In the genomic region with DNA sequence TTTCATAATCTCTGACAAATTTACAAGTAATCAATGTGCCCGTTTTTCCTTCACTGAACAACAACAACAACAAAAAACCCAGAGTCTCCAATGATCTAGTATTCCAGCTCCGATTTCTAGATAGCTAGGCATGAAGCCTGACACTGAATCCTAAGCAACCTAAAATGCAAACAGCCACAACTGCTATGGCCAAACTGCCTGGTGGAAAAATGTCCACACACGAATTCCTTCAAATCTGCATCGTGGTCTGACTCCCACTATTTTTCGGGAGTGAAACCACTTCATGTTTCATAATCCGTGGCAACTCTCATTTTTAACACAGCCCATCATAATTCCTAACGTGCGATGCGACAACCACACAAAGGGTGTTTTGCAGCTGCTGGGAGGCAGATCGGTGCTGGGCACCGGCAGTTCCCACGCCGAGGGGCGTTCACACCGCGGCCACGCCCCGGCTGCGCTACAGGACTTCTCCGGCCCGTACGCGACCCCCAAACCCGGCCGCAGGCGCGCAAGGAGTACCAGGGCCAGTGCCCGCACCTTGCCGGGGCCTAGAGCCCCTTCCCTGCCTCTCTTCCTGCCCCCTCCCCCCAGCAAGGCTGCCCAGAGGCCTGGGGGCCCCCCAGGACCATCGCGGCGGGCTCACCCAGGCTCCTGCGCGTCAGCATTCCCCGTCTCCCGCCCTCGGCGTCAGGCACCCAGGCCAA, we compare ENCODE assay signal across 1 cellular context.
TF ChIP-seq lines count a peak whose summit lies in the region.

No MANE protein-coding gene starts in this region.

TF ChIP-seq in K562, 482 proteins besides CTCF, POLR2A, EP300 and RAD21 (continued from another document and continues in another):
- TF ChIP-seq, protein P1, sequence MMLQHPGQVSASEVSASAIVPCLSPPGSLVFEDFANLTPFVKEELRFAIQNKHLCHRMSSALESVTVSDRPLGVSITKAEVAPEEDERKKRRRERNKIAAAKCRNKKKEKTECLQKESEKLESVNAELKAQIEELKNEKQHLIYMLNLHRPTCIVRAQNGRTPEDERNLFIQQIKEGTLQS (IDR thresholded peaks at IDR 0.05), result no peak
- TF ChIP-seq, protein P1 (CRISPR knock-in tag; conservative IDR thresholded peaks at IDR 0.05), result 0 out of 2 replicates have a peak, but pooled peaks have one; percentile 55
- TF ChIP-seq HNRNPUL1 (IDR thresholded peaks at IDR 0.05; ENCODE audit: low read length), result no peak
- TF ChIP-seq ZNF41 (CRISPR knock-in tag; conservative IDR thresholded peaks at IDR 0.05), result no peak
- no peak for TF ChIP-seq POLR2H (tag; IDR thresholded peaks at IDR 0.05; ENCODE audit: low read depth)
- TF ChIP-seq ZNF232 (CRISPR knock-in tag; IDR thresholded peaks at IDR 0.05), result peak; percentile 9; the same call in 1 of the 2 replicates
- TF ChIP-seq, protein P2, sequence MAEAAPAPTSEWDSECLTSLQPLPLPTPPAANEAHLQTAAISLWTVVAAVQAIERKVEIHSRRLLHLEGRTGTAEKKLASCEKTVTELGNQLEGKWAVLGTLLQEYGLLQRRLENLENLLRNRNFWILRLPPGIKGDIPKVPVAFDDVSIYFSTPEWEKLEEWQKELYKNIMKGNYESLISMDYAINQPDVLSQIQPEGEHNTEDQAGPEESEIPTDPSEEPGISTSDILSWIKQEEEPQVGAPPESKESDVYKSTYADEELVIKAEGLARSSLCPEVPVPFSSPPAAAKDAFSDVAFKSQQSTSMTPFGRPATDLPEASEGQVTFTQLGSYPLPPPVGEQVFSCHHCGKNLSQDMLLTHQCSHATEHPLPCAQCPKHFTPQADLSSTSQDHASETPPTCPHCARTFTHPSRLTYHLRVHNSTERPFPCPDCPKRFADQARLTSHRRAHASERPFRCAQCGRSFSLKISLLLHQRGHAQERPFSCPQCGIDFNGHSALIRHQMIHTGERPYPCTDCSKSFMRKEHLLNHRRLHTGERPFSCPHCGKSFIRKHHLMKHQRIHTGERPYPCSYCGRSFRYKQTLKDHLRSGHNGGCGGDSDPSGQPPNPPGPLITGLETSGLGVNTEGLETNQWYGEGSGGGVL (CRISPR knock-in tag; IDR thresholded peaks at IDR 0.05), result no peak
- no peak for TF ChIP-seq POLR3A (IDR thresholded peaks at IDR 0.05; ENCODE audit: borderline replicate concordance, extremely low read depth, insufficient read depth, insufficient read length)
- TF ChIP-seq, protein P3, sequence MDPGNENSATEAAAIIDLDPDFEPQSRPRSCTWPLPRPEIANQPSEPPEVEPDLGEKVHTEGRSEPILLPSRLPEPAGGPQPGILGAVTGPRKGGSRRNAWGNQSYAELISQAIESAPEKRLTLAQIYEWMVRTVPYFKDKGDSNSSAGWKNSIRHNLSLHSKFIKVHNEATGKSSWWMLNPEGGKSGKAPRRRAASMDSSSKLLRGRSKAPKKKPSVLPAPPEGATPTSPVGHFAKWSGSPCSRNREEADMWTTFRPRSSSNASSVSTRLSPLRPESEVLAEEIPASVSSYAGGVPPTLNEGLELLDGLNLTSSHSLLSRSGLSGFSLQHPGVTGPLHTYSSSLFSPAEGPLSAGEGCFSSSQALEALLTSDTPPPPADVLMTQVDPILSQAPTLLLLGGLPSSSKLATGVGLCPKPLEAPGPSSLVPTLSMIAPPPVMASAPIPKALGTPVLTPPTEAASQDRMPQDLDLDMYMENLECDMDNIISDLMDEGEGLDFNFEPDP (CRISPR knock-in tag; IDR thresholded peaks at IDR 0.05), result no peak
- no peak for TF ChIP-seq CBX1 (IDR thresholded peaks at IDR 0.05; ENCODE audit: low read depth)
- TF ChIP-seq, protein P4, sequence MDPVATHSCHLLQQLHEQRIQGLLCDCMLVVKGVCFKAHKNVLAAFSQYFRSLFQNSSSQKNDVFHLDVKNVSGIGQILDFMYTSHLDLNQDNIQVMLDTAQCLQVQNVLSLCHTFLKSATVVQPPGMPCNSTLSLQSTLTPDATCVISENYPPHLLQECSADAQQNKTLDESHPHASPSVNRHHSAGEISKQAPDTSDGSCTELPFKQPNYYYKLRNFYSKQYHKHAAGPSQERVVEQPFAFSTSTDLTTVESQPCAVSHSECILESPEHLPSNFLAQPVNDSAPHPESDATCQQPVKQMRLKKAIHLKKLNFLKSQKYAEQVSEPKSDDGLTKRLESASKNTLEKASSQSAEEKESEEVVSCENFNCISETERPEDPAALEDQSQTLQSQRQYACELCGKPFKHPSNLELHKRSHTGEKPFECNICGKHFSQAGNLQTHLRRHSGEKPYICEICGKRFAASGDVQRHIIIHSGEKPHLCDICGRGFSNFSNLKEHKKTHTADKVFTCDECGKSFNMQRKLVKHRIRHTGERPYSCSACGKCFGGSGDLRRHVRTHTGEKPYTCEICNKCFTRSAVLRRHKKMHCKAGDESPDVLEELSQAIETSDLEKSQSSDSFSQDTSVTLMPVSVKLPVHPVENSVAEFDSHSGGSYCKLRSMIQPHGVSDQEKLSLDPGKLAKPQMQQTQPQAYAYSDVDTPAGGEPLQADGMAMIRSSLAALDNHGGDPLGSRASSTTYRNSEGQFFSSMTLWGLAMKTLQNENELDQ (CRISPR knock-in tag; IDR thresholded peaks at IDR 0.05; ENCODE audit: borderline replicate concordance), result no peak
- TF ChIP-seq, protein P5, sequence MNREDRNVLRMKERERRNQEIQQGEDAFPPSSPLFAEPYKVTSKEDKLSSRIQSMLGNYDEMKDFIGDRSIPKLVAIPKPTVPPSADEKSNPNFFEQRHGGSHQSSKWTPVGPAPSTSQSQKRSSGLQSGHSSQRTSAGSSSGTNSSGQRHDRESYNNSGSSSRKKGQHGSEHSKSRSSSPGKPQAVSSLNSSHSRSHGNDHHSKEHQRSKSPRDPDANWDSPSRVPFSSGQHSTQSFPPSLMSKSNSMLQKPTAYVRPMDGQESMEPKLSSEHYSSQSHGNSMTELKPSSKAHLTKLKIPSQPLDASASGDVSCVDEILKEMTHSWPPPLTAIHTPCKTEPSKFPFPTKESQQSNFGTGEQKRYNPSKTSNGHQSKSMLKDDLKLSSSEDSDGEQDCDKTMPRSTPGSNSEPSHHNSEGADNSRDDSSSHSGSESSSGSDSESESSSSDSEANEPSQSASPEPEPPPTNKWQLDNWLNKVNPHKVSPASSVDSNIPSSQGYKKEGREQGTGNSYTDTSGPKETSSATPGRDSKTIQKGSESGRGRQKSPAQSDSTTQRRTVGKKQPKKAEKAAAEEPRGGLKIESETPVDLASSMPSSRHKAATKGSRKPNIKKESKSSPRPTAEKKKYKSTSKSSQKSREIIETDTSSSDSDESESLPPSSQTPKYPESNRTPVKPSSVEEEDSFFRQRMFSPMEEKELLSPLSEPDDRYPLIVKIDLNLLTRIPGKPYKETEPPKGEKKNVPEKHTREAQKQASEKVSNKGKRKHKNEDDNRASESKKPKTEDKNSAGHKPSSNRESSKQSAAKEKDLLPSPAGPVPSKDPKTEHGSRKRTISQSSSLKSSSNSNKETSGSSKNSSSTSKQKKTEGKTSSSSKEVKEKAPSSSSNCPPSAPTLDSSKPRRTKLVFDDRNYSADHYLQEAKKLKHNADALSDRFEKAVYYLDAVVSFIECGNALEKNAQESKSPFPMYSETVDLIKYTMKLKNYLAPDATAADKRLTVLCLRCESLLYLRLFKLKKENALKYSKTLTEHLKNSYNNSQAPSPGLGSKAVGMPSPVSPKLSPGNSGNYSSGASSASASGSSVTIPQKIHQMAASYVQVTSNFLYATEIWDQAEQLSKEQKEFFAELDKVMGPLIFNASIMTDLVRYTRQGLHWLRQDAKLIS (CRISPR knock-in tag; IDR thresholded peaks at IDR 0.05), result no peak
- TF ChIP-seq, protein P6, sequence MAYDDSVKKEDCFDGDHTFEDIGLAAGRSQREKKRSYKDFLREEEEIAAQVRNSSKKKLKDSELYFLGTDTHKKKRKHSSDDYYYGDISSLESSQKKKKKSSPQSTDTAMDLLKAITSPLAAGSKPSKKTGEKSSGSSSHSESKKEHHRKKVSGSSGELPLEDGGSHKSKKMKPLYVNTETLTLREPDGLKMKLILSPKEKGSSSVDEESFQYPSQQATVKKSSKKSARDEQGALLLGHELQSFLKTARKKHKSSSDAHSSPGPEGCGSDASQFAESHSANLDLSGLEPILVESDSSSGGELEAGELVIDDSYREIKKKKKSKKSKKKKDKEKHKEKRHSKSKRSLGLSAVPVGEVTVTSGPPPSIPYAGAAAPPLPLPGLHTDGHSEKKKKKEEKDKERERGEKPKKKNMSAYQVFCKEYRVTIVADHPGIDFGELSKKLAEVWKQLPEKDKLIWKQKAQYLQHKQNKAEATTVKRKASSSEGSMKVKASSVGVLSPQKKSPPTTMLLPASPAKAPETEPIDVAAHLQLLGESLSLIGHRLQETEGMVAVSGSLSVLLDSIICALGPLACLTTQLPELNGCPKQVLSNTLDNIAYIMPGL (CRISPR knock-in tag; IDR thresholded peaks at IDR 0.05), result no peak
- TF ChIP-seq ZNF124 (CRISPR knock-in tag; IDR thresholded peaks at IDR 0.05), result no peak
- TF ChIP-seq TCF7L2 (IDR thresholded peaks at IDR 0.05; ENCODE audit: low read depth, low read length), result no peak
- TF ChIP-seq, protein P7, sequence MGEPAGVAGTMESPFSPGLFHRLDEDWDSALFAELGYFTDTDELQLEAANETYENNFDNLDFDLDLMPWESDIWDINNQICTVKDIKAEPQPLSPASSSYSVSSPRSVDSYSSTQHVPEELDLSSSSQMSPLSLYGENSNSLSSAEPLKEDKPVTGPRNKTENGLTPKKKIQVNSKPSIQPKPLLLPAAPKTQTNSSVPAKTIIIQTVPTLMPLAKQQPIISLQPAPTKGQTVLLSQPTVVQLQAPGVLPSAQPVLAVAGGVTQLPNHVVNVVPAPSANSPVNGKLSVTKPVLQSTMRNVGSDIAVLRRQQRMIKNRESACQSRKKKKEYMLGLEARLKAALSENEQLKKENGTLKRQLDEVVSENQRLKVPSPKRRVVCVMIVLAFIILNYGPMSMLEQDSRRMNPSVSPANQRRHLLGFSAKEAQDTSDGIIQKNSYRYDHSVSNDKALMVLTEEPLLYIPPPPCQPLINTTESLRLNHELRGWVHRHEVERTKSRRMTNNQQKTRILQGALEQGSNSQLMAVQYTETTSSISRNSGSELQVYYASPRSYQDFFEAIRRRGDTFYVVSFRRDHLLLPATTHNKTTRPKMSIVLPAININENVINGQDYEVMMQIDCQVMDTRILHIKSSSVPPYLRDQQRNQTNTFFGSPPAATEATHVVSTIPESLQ (CRISPR knock-in tag; IDR thresholded peaks at IDR 0.05), result no peak
- no peak for TF ChIP-seq TSC22D4 (tag; IDR thresholded peaks at IDR 0.05)
- TF ChIP-seq ZNF274 (IDR thresholded peaks at IDR 0.05; ENCODE audit: borderline replicate concordance, low read depth, low read length), result no peak
- TF ChIP-seq, protein P8, sequence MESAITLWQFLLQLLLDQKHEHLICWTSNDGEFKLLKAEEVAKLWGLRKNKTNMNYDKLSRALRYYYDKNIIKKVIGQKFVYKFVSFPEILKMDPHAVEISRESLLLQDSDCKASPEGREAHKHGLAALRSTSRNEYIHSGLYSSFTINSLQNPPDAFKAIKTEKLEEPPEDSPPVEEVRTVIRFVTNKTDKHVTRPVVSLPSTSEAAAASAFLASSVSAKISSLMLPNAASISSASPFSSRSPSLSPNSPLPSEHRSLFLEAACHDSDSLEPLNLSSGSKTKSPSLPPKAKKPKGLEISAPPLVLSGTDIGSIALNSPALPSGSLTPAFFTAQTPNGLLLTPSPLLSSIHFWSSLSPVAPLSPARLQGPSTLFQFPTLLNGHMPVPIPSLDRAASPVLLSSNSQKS (CRISPR knock-in tag; IDR thresholded peaks at IDR 0.05), result no peak
- TF ChIP-seq LCOR (CRISPR knock-in tag; IDR thresholded peaks at IDR 0.05), result no peak
- TF ChIP-seq, protein P9, sequence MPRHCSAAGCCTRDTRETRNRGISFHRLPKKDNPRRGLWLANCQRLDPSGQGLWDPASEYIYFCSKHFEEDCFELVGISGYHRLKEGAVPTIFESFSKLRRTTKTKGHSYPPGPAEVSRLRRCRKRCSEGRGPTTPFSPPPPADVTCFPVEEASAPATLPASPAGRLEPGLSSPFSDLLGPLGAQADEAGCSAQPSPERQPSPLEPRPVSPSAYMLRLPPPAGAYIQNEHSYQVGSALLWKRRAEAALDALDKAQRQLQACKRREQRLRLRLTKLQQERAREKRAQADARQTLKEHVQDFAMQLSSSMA (CRISPR knock-in tag; IDR thresholded peaks at IDR 0.05), result no peak
- TF ChIP-seq, protein P10, sequence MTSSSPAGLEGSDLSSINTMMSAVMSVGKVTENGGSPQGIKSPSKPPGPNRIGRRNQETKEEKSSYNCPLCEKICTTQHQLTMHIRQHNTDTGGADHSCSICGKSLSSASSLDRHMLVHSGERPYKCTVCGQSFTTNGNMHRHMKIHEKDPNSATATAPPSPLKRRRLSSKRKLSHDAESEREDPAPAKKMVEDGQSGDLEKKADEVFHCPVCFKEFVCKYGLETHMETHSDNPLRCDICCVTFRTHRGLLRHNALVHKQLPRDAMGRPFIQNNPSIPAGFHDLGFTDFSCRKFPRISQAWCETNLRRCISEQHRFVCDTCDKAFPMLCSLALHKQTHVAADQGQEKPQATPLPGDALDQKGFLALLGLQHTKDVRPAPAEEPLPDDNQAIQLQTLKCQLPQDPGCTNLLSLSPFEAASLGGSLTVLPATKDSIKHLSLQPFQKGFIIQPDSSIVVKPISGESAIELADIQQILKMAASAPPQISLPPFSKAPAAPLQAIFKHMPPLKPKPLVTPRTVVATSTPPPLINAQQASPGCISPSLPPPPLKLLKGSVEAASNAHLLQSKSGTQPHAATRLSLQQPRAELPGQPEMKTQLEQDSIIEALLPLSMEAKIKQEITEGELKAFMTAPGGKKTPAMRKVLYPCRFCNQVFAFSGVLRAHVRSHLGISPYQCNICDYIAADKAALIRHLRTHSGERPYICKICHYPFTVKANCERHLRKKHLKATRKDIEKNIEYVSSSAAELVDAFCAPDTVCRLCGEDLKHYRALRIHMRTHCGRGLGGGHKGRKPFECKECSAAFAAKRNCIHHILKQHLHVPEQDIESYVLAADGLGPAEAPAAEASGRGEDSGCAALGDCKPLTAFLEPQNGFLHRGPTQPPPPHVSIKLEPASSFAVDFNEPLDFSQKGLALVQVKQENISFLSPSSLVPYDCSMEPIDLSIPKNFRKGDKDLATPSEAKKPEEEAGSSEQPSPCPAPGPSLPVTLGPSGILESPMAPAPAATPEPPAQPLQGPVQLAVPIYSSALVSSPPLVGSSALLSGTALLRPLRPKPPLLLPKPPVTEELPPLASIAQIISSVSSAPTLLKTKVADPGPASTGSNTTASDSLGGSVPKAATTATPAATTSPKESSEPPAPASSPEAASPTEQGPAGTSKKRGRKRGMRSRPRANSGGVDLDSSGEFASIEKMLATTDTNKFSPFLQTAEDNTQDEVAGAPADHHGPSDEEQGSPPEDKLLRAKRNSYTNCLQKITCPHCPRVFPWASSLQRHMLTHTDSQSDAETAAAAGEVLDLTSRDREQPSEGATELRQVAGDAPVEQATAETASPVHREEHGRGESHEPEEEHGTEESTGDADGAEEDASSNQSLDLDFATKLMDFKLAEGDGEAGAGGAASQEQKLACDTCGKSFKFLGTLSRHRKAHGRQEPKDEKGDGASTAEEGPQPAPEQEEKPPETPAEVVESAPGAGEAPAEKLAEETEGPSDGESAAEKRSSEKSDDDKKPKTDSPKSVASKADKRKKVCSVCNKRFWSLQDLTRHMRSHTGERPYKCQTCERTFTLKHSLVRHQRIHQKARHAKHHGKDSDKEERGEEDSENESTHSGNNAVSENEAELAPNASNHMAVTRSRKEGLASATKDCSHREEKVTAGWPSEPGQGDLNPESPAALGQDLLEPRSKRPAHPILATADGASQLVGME (CRISPR knock-in tag; IDR thresholded peaks at IDR 0.05), result no peak
- peak; percentile 13 for TF ChIP-seq U2AF1 (optimal IDR thresholded peaks at IDR 0.05; ENCODE audit: low read depth, low read length)
- TF ChIP-seq ARHGAP35 (IDR thresholded peaks at IDR 0.05; ENCODE audit: partially characterized antibody), result no peak
- TF ChIP-seq ZC3H4 (CRISPR knock-in tag; IDR thresholded peaks at IDR 0.05; ENCODE audit: borderline replicate concordance), result no peak
